8 cellular contexts compared by ENCODE assay signal in the genomic region with DNA sequence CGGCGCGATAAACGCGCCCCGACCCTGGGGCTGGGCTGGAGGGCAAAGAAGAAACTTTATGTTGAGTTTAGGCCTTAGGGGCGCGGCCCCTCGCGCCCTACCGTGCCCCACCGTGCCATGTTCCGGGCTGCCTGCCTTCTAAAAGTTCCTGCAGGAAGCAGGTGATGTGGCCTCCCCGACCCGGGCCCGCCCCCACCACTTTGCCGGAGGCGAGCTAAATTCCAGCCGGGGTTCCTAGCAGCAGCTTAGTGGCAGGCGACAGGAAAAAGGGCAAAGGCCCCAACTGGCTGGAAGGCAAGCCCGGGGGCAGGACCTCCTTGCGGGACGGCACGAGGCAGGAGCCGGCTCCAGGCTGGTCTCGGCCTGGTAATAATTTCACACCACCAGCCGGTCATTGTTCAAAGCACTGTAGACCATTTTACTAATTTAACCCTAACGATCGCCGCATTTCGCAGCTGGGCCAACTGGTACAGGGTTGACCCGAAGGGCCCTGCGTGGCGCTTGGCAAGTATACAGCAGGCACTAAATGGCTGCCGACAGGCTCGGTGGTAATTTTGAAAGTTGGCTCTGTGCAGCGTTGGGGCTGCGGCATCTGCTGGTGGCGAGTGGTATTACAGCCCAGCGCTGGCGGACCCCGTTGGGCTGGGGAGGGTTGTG. TPM values are rescaled to one million over a fixed set of nuclear protein-coding genes. Genes with fewer than 3 reads are reported as not detected.
DNase-seq lines count a peak whose midpoint lies in the region; ATAC-seq, FAIRE-seq and TF ChIP-seq lines count a peak whose summit lies in the region.

No MANE protein-coding gene starts in this region.

- peak overlapping the region; percentile 47 for H3K56ac ChIP-seq in H1 (replicated peaks; ENCODE audit: insufficient read length, low read depth, low read length)

- H3K79me1 ChIP-seq in H1 (ENCODE audit: low read depth, low read length): peaks cover 3% of the 10 kb centered on the region; the same call in 1 of the 2 replicates

- peak overlapping the region; percentile 59 for H4K91ac ChIP-seq in H1 (replicated peaks; ENCODE audit: insufficient read length, low read length)

- no peak for FAIRE-seq in H1 (lab: Jason Lieb, UNC)

- no peak overlapping the region for H2BK5ac ChIP-seq in H1 (ENCODE audit: low read depth, low read length)

- H3K4me1 ChIP-seq in H1 (replicated peaks in 1 of 4; ENCODE audit: control insufficient read depth in 3 of 4, insufficient read depth in 4 of 4, low read length in 3 of 4): peaks cover 7 to 26% (median 13%) of the 10 kb centered on the region in 4 experiments; a peak in 6 of 7 replicates

- POLR2A ChIA-PET in H1 (lab: Charles Lee; ENCODE audit: partially characterized antibody): interaction anchor here (0.9 to 7.0 kb wide), 9 partner anchors 9 to 116 kb away, joined by 3 to 66 read pairs (median 4); no protein-coding TSS in a partner anchor

- no peak for TF ChIP-seq EP300 in H1 (IDR thresholded peaks at IDR 0.05; ENCODE audit: borderline replicate concordance in 1 of 2, low read depth in 2 of 2, low read length in 2 of 2)

- no peaks in the 10 kb centered on the region for H3K9me3 ChIP-seq in H1 (ENCODE audit: insufficient read depth in 2 of 2, low read depth in 1 of 2, low read length in 1 of 2)

- H3K36me3 Mint-ChIP-seq in mesothelial cell of epicardium: no peaks in the 10 kb centered on the region

- H3K4ac ChIP-seq in H1 (replicated peaks; ENCODE audit: insufficient read length, low read depth, low read length): no peak overlapping the region

- no peak for TF ChIP-seq POLR2A in H1 (IDR thresholded peaks at IDR 0.05; ENCODE audit: control extremely low read depth in 1 of 2, low read depth in 2 of 2, low read length in 2 of 2)

- 8% methylated on average over 40 of the region's 42 CpGs; no CpG with 5 or more reads in 1 of the 2 experiments for WGBS in H1 (ENCODE audit: extremely low coverage in 1 of 2, insufficient coverage in 1 of 2, insufficient read length in 1 of 2, insufficient replicate concordance in 2 of 2, low coverage in 1 of 2, low lambda C conversion rate in 2 of 2, missing lambda C conversion rate in 1 of 2), 2 experiments

- TF ChIP-seq CTCF in H1 (IDR thresholded peaks at IDR 0.05; ENCODE audit: control extremely low read depth in 1 of 3, insufficient read depth in 1 of 3, low read depth in 1 of 3, low read length in 3 of 3) (peak; percentile 90 to 92 (median 91)), mesothelial cell of epicardium (IDR thresholded peaks at IDR 0.05; ENCODE audit: unreplicated experiment) (peak; percentile 97)

- H4K20me1 ChIP-seq in H1 (replicated peaks in 1 of 2; ENCODE audit: control insufficient read depth in 1 of 2, insufficient read depth in 2 of 2, low read length in 2 of 2): peaks cover 0 to 4% of the 10 kb centered on the region in 2 experiments

- H2BK12ac ChIP-seq in H1 (ENCODE audit: low read depth, low read length): no peak overlapping the region

- H3K79me2 ChIP-seq in H1 (ENCODE audit: control insufficient read depth in 1 of 2, insufficient read depth in 2 of 2, low read length in 2 of 2): peaks cover 0 to 25% of the 10 kb centered on the region in 2 experiments; a peak in 3 of 4 replicates

- H3K9ac ChIP-seq in H1 (replicated peaks in 1 of 4; ENCODE audit: extremely low read depth in 1 of 4, low read depth in 3 of 4, low read length in 3 of 4): peak overlapping the region in 2 of 4 experiments; percentile 51 to 61; a peak in 4 of 7 replicates

- TF ChIP-seq RAD21 in H1 (IDR thresholded peaks at IDR 0.05 in 1 of 2, conservative IDR thresholded peaks at IDR 0.05 in 1 of 2; ENCODE audit: low read depth in 2 of 2, low read length in 2 of 2): peak; percentile 90 to 91

- peak overlapping the region; percentile 16; the same call in 1 of the 2 replicates for H2BK15ac ChIP-seq in H1 (ENCODE audit: low read length)

- H3K27me3 ChIP-seq in H7 (ENCODE audit: control insufficient read depth, insufficient read depth, low read length): no peaks in the 10 kb centered on the region
- H3K27me3 ChIP-seq in H1 (replicated peaks in 1 of 4; ENCODE audit: control insufficient read depth in 3 of 4, extremely low read depth in 1 of 4, insufficient read depth in 3 of 4, low read length in 3 of 4): peaks cover 0 to 6% (median 3%) of the 10 kb centered on the region in 4 experiments; a peak in 2 of 7 replicates

- peak overlapping the region; percentile 47 for H3K4me3 Mint-ChIP-seq in mesothelial cell of epicardium

- peak overlapping the region; percentile 71 for H3K18ac ChIP-seq in H1 (ENCODE audit: extremely low read depth, low read length)

- H2BK20ac ChIP-seq in H1 (ENCODE audit: low read length): no peak overlapping the region

- ATAC-seq in HG03139 (IDR thresholded peaks at IDR 0.05; ENCODE audit: unreplicated experiment): no peak

- no peaks in the 10 kb centered on the region for H3K9me3 Mint-ChIP-seq in mesothelial cell of epicardium

- H3K4me3 ChIP-seq in H7 (ENCODE audit: insufficient read depth, low read depth, low read length) (peak overlapping the region; percentile 41), H1 (ENCODE audit: extremely low read depth in 1 of 4, insufficient read depth in 2 of 4, low read depth in 3 of 4, low read length in 4 of 4) (peak overlapping the region; percentile 35 to 92 (median 63))

- peak overlapping the region; percentile 73; the same call in 1 of the 2 replicates for H4K8ac ChIP-seq in H1 (ENCODE audit: extremely low read depth, insufficient read depth, low read length)

- H2AFZ ChIP-seq in H1 (ENCODE audit: low read length): no peak overlapping the region

- peaks cover 36% of the 10 kb centered on the region for H3K4me1 Mint-ChIP-seq in mesothelial cell of epicardium

- H3K23me2 ChIP-seq in H1 (ENCODE audit: low read depth, low read length): peaks cover 19% of the 10 kb centered on the region

- DNase-seq in COR-L47 (lab: John Stamatoyannopoulos, UW): peak; percentile 50
- DNase-seq in H7: peak; percentile 81
- peak; percentile 56 to 78 for DNase-seq in NCI-H446 (lab: John Stamatoyannopoulos, UW)
- DNase-seq in activated CD8-positive, alpha-beta memory T cell treated with anti-CD3 and anti-CD28 coated beads for 24 hours: peak; percentile 97
- DNase-seq in H1 (ENCODE audit: low read depth in 1 of 2, low spot score in 2 of 2): peak; percentile 39 to 96
- DNase-seq in mesothelial cell of epicardium (ENCODE audit: low spot score in 2 of 2, unreplicated experiment in 2 of 2): peak; percentile 42 to 85
- peak; percentile 69 to 72 for DNase-seq in stimulated activated CD8-positive, alpha-beta memory T cell treated with anti-CD3 and anti-CD28 coated beads, Interleukin-2, amount 100 ng/mL, for 1 hour (ENCODE audit: low read depth in 2 of 2)

- no peak overlapping the region for H4K5ac ChIP-seq in H1 (ENCODE audit: insufficient read length, low read depth, low read length)

- H3K14ac ChIP-seq in H1 (ENCODE audit: insufficient read length): no peak overlapping the region

- no peaks in the 10 kb centered on the region; the same call in 1 of the 2 replicates for H3K36me3 ChIP-seq in H7 (replicated peaks; ENCODE audit: control insufficient read depth, insufficient read depth, low read length)
- H3K36me3 ChIP-seq in H1 (ENCODE audit: control insufficient read depth in 2 of 4, insufficient read depth in 4 of 4, low read length in 3 of 4): no peaks in the 10 kb centered on the region

- no peak overlapping the region for H3K23ac ChIP-seq in H1 (ENCODE audit: insufficient read length)

- CTCF ChIA-PET in H1 (lab: Charles Lee; ENCODE audit: partially characterized antibody): interaction anchor here (0.5 to 10.0 kb wide), 31 partner anchors 9 to 481 kb away, joined by 3 to 135 read pairs (median 4); no protein-coding TSS in a partner anchor

- H2AK5ac ChIP-seq in H1 (ENCODE audit: low read depth, low read length): no peak overlapping the region

- H2BK120ac ChIP-seq in H1 (replicated peaks; ENCODE audit: low read depth, low read length): no peak overlapping the region

- H3K27ac Mint-ChIP-seq in mesothelial cell of epicardium: no peak overlapping the region

- peak overlapping the region; percentile 82 to 87 for H3K4me2 ChIP-seq in H1 (ENCODE audit: insufficient read depth in 1 of 2, low read depth in 2 of 2, low read length in 2 of 2)

- H3K27ac ChIP-seq in H1 (ENCODE audit: low read depth, low read length): no peak overlapping the region

- peaks cover 28% of the 10 kb centered on the region for H3K27me3 Mint-ChIP-seq in mesothelial cell of epicardium (ENCODE audit: low read depth)

TF ChIP-seq in H1, 55 proteins besides CTCF, POLR2A, EP300 and RAD21 (continues in another document):
- TF ChIP-seq, protein P1, sequence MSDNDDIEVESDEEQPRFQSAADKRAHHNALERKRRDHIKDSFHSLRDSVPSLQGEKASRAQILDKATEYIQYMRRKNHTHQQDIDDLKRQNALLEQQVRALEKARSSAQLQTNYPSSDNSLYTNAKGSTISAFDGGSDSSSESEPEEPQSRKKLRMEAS (IDR thresholded peaks at IDR 0.05): peak; percentile 75
- TF ChIP-seq, protein P2, sequence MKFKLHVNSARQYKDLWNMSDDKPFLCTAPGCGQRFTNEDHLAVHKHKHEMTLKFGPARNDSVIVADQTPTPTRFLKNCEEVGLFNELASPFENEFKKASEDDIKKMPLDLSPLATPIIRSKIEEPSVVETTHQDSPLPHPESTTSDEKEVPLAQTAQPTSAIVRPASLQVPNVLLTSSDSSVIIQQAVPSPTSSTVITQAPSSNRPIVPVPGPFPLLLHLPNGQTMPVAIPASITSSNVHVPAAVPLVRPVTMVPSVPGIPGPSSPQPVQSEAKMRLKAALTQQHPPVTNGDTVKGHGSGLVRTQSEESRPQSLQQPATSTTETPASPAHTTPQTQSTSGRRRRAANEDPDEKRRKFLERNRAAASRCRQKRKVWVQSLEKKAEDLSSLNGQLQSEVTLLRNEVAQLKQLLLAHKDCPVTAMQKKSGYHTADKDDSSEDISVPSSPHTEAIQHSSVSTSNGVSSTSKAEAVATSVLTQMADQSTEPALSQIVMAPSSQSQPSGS (IDR thresholded peaks at IDR 0.05; ENCODE audit: low read length): peak; percentile 76; the same call in 1 of the 2 replicates
- TF ChIP-seq HDAC6 (IDR thresholded peaks at IDR 0.05; ENCODE audit: low read depth, low read length) (no peak), KDM4A (IDR thresholded peaks at IDR 0.05; ENCODE audit: low read depth, low read length, severe bottlenecking) (no peak), RBBP5 (IDR thresholded peaks at IDR 0.05; ENCODE audit: borderline replicate concordance, low read depth, low read length) (0 out of 2 replicates have a peak, but pooled peaks have one; percentile 25)

RNA-seq across cellular contexts. Expression of a gene that starts 0.9 kb away (rescaled TPM):
- 25.2 and 34.0 TPM in 2 replicates for total RNA-seq in H7 (2014; rRNA removed; shearing (Covaris generic))
- total RNA-seq in H1 (2021; fragmentation: NEBNext Ultra II Directional; extraction: Animal tissue kit (Norgen Biotek cat#: 25700)): 55.4 and 57.7 TPM in 2 replicates
- polyA plus RNA-seq in H1 (2011; rRNA removed): 10.3 and 19.5 TPM in 2 replicates
- 17.7 TPM for polyA plus RNA-seq in H1 (2011; cell fraction: cytosol; rRNA removed)
- polyA plus RNA-seq in H1 (2011; cell fraction: nucleus; rRNA removed): 46.9 TPM
- polyA plus RNA-seq in H1 (2012, experiment 1 of 2): 23.7 to 30.8 TPM (median 27.7 TPM) in 4 replicates
- 10.5 TPM for polyA plus RNA-seq in H1 (2012, experiment 2 of 2)
- polyA plus RNA-seq in H1 (2013, experiment 1 of 2): 23.3 TPM
- polyA plus RNA-seq in H1 (2013, experiment 2 of 2): 22.6 TPM
- 41.4 and 42.2 TPM in 2 replicates for polyA minus RNA-seq in H1 (2011; rRNA and poly(A)+ RNA removed)
- 27.2 TPM for polyA minus RNA-seq in H1 (2011; cell fraction: cytosol; rRNA and poly(A)+ RNA removed)
- polyA minus RNA-seq in H1 (2011; cell fraction: nucleus; rRNA and poly(A)+ RNA removed): 64.1 TPM
- 23.1 to 24.8 TPM (median 23.7 TPM) in 3 replicates for total RNA-seq in mesothelial cell of epicardium
